1 cellular context compared by ENCODE assay signal in the genomic region with DNA sequence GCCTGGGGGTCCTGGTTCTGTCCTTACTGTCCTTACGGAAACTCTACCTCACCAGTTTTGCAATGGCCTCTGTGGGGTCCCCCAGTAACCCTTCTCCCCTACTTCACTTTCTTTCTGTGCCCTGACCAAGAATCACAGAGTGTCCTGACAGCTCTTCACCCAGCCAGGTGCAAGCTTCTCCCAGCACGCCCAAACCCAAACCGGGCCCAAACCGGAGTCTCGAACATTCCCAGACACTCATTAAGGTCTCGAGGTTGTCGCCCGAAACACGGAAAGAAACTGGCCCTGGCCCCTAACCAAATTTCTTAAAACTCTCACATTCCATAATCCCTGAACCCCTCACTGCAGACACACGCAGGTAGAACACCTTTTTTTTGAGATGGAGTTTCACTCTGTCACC.
TF ChIP-seq lines count a peak whose summit lies in the region.

No MANE protein-coding gene starts in this region.

TF ChIP-seq in GM23338, 12 proteins besides CTCF, POLR2A, EP300 and RAD21 (continued from another document):
- TF ChIP-seq ETS1 (IDR thresholded peaks at IDR 0.05): no peak
- no peak for TF ChIP-seq EZH2 (IDR thresholded peaks at IDR 0.05; ENCODE audit: low read depth, unreplicated experiment)
- TF ChIP-seq, protein P1, sequence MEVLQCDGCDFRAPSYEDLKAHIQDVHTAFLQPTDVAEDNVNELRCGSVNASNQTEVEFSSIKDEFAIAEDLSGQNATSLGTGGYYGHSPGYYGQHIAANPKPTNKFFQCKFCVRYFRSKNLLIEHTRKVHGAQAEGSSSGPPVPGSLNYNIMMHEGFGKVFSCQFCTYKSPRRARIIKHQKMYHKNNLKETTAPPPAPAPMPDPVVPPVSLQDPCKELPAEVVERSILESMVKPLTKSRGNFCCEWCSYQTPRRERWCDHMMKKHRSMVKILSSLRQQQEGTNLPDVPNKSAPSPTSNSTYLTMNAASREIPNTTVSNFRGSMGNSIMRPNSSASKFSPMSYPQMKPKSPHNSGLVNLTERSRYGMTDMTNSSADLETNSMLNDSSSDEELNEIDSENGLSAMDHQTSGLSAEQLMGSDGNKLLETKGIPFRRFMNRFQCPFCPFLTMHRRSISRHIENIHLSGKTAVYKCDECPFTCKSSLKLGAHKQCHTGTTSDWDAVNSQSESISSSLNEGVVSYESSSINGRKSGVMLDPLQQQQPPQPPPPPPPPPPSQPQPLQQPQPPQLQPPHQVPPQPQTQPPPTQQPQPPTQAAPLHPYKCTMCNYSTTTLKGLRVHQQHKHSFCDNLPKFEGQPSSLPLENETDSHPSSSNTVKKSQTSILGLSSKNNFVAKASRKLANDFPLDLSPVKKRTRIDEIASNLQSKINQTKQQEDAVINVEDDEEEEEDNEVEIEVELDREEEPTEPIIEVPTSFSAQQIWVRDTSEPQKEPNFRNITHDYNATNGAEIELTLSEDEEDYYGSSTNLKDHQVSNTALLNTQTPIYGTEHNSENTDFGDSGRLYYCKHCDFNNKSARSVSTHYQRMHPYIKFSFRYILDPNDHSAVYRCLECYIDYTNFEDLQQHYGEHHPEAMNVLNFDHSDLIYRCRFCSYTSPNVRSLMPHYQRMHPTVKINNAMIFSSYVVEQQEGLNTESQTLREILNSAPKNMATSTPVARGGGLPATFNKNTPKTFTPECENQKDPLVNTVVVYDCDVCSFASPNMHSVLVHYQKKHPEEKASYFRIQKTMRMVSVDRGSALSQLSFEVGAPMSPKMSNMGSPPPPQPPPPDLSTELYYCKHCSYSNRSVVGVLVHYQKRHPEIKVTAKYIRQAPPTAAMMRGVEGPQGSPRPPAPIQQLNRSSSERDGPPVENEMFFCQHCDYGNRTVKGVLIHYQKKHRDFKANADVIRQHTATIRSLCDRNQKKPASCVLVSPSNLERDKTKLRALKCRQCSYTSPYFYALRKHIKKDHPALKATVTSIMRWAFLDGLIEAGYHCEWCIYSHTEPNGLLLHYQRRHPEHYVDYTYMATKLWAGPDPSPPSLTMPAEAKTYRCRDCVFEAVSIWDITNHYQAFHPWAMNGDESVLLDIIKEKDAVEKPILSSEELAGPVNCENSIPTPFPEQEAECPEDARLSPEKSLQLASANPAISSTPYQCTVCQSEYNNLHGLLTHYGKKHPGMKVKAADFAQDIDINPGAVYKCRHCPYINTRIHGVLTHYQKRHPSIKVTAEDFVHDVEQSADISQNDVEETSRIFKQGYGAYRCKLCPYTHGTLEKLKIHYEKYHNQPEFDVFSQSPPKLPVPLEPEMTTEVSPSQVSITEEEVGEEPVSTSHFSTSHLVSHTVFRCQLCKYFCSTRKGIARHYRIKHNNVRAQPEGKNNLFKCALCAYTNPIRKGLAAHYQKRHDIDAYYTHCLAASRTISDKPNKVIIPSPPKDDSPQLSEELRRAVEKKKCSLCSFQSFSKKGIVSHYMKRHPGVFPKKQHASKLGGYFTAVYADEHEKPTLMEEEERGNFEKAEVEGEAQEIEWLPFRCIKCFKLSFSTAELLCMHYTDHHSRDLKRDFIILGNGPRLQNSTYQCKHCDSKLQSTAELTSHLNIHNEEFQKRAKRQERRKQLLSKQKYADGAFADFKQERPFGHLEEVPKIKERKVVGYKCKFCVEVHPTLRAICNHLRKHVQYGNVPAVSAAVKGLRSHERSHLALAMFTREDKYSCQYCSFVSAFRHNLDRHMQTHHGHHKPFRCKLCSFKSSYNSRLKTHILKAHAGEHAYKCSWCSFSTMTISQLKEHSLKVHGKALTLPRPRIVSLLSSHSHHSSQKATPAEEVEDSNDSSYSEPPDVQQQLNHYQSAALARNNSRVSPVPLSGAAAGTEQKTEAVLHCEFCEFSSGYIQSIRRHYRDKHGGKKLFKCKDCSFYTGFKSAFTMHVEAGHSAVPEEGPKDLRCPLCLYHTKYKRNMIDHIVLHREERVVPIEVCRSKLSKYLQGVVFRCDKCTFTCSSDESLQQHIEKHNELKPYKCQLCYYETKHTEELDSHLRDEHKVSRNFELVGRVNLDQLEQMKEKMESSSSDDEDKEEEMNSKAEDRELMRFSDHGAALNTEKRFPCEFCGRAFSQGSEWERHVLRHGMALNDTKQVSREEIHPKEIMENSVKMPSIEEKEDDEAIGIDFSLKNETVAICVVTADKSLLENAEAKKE (CRISPR knock-in tag; IDR thresholded peaks at IDR 0.05): no peak
- TF ChIP-seq ZNF114 (CRISPR knock-in tag; IDR thresholded peaks at IDR 0.05): no peak
- TF ChIP-seq NANOG (IDR thresholded peaks at IDR 0.05; ENCODE audit: borderline replicate concordance): no peak
- no peak for TF ChIP-seq CREB1 (CRISPR knock-in tag; IDR thresholded peaks at IDR 0.05; ENCODE audit: low read depth)
- TF ChIP-seq EZH2phosphoT487 (IDR thresholded peaks at IDR 0.05; ENCODE audit: unreplicated experiment): no peak
- TF ChIP-seq ZNF331 (CRISPR knock-in tag; IDR thresholded peaks at IDR 0.05; ENCODE audit: low read depth): no peak
- TF ChIP-seq JUNB (IDR thresholded peaks at IDR 0.05; ENCODE audit: unreplicated experiment): no peak
- no peak for TF ChIP-seq STAT1 (IDR thresholded peaks at IDR 0.05; ENCODE audit: unreplicated experiment)
